Comparison of ENCODE assay signal across 11 cellular contexts in the genomic region with DNA sequence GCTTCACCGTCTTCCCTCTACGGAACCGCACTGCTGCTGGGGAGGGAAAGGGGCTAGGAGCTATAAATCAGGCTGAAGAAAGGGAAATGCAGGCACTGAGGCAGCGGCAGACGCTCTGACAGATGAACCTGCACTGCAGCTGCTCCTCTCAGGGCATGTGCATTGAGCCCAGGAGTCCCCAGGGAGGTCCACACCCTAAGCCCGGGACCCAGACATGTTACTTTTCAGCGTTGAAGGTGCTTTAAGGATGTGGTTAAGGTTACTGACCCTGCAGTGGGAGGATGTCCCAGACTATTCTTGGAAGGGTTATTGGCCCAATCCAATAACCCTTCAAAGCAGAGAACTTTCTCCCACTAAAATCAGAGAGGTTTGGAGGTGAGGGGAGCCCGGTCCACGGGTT.
DNase-seq lines count a peak whose midpoint lies in the region; ATAC-seq and TF ChIP-seq lines count a peak whose summit lies in the region.
"Had no signal": no experiment of that assay in that cellular context is flagged by ENCODE, and none has a peak within 500 bp of the region (broad histone marks: within the 10 kb centered on the region; RNA-seq: fewer than 3 reads in every experiment).

No MANE protein-coding gene starts in this region.

- intact Hi-C loops in activated CD4-positive, alpha-beta memory T cell treated with anti-CD3 and anti-CD28 coated beads for 36 hours (cut with micrococcal nuclease), result no loop called here
- intact Hi-C loops in sigmoid colon (cut with DNase I), result no loop called here

- DNase-seq in mesenteric fat pad (ENCODE audit: low spot score) (peak; percentile 45), sigmoid colon (no peak), NCI-H146 (lab: John Stamatoyannopoulos, UW) (no peak), G401 (ENCODE audit: low spot score) (no peak)
- DNase-seq in activated CD4-positive, alpha-beta memory T cell treated with anti-CD3 and anti-CD28 coated beads for 36 hours, result no peak
- DNase-seq: activated CD4-positive, alpha-beta memory T cell treated with anti-CD3 and anti-CD28 coated beads, Interleukin-2, amount 10 ng/mL, durations not matched to agents 7 days and 5 days; NCI-H510A; stimulated activated naive CD4-positive, alpha-beta T cell treated with Interleukin-2 at 50 U/mL for 16 hours had no signal

- no peak for TF ChIP-seq POLR2A in sigmoid colon (IDR thresholded peaks at IDR 0.05)

- H3K27me3 Mint-ChIP-seq in activated CD4-positive, alpha-beta memory T cell treated with anti-CD3 and anti-CD28 coated beads for 36 hours, result peaks cover 9% of the 10 kb centered on the region

- no peaks in the 10 kb centered on the region for H3K4me1 ChIP-seq in sigmoid colon

- H3K4me3 Mint-ChIP-seq in activated CD4-positive, alpha-beta memory T cell treated with anti-CD3 and anti-CD28 coated beads for 36 hours, result no peak overlapping the region
- H3K4me3 Mint-ChIP-seq: activated CD4-positive, alpha-beta memory T cell treated with anti-CD3 and anti-CD28 coated beads, Interleukin-2, amount 10 ng/mL, durations not matched to agents 7 days and 5 days had no signal

- in situ Hi-C loops in G401 (cut with HindIII; ENCODE audit: low sequenced_read_pairs), result no loop called here

- H3K27me3 ChIP-seq in sigmoid colon, result no peaks in the 10 kb centered on the region

- H3K36me3 Mint-ChIP-seq in activated CD4-positive, alpha-beta memory T cell treated with anti-CD3 and anti-CD28 coated beads for 36 hours, result no peaks in the 10 kb centered on the region

- POLR2A ChIA-PET in activated CD4-positive, alpha-beta memory T cell treated with anti-CD3 and anti-CD28 coated beads for 36 hours (lab: Charles Lee), result interaction anchor here (0.6 kb wide), 1 partner anchor 678 kb away, joined by 3 read pairs; no protein-coding TSS in a partner anchor

- H3K4me1 Mint-ChIP-seq in activated CD4-positive, alpha-beta memory T cell treated with anti-CD3 and anti-CD28 coated beads for 36 hours (ENCODE audit: low read depth), result no peaks in the 10 kb centered on the region
- H3K4me1 Mint-ChIP-seq: activated CD4-positive, alpha-beta memory T cell treated with anti-CD3 and anti-CD28 coated beads, Interleukin-2, amount 10 ng/mL, durations not matched to agents 7 days and 5 days had no signal

- TF ChIP-seq EP300 in sigmoid colon (IDR thresholded peaks at IDR 0.05), result no peak

- peak; percentile 74 for ATAC-seq in GM18517 (IDR thresholded peaks at IDR 0.05; ENCODE audit: unreplicated experiment)
- ATAC-seq in GM21526 (IDR thresholded peaks at IDR 0.05; ENCODE audit: low FRiP score, unreplicated experiment), result peak; percentile 82
- peak; percentile 83 for ATAC-seq in HG03196 (IDR thresholded peaks at IDR 0.05; ENCODE audit: unreplicated experiment)

- H3K9me3 Mint-ChIP-seq in activated CD4-positive, alpha-beta memory T cell treated with anti-CD3 and anti-CD28 coated beads for 36 hours, result no peaks in the 10 kb centered on the region
- H3K9me3 Mint-ChIP-seq: activated CD4-positive, alpha-beta memory T cell treated with anti-CD3 and anti-CD28 coated beads, Interleukin-2, amount 10 ng/mL, durations not matched to agents 7 days and 5 days had no signal

- CTCF ChIA-PET in activated CD4-positive, alpha-beta memory T cell treated with anti-CD3 and anti-CD28 coated beads for 36 hours (lab: Charles Lee), result no interaction called here

- H3K27ac Mint-ChIP-seq in activated CD4-positive, alpha-beta memory T cell treated with anti-CD3 and anti-CD28 coated beads for 36 hours, result no peak overlapping the region
- H3K27ac Mint-ChIP-seq: activated CD4-positive, alpha-beta memory T cell treated with anti-CD3 and anti-CD28 coated beads, Interleukin-2, amount 10 ng/mL, durations not matched to agents 7 days and 5 days had no signal

- H3K4me3 ChIP-seq in sigmoid colon, result no peak overlapping the region

- H3K27ac ChIP-seq in sigmoid colon, result no peak overlapping the region

- H3K36me3 ChIP-seq in sigmoid colon, result no peaks in the 10 kb centered on the region

- 77 to 85% methylated on average over 9 of the region's 9 CpGs for WGBS in sigmoid colon, 2 donors

- TF ChIP-seq CTCF in sigmoid colon (IDR thresholded peaks at IDR 0.05), result no peak

- no peaks in the 10 kb centered on the region for H3K9me3 ChIP-seq in sigmoid colon
